ENCODE assay signal across 12 cellular contexts in genomic region chr16:11350531-11351335, GRCh38. TPM values are rescaled to one million over a fixed set of nuclear protein-coding genes. Genes with fewer than 3 reads are reported as not detected.
A peak's percentile ranks its signal among the peaks of the same experiment; 100 is the strongest.
DNase-seq lines count a peak whose midpoint lies in the region; ATAC-seq and TF ChIP-seq lines count a peak whose summit lies in the region.
"Had no signal": no experiment of that assay in that cellular context is flagged by ENCODE, and none has a peak within 500 bp of the region (broad histone marks: within the 10 kb centered on the region; RNA-seq: fewer than 3 reads in every experiment).

No MANE protein-coding gene starts in this region.

- peak overlapping the region; percentile 52 for H2BK120ac ChIP-seq in trophoblast cell (ENCODE audit: insufficient read depth, low read length, poor library complexity)

- peak overlapping the region; percentile 2 for H3K4me2 ChIP-seq in trophoblast cell (ENCODE audit: low read length)

- 40% methylated on average over 13 of the region's 13 CpGs for WGBS in esophagus muscularis mucosa
- no CpG with 5 or more reads among the region's 13 CpGs for WGBS in trophoblast cell (ENCODE audit: extremely low coverage, insufficient coverage, insufficient read length)

- H4K8ac ChIP-seq in trophoblast cell (ENCODE audit: low read depth, low read length), result peak overlapping the region; percentile 57

- H2BK5ac ChIP-seq in trophoblast cell (ENCODE audit: low read depth, low read length, poor library complexity), result peak overlapping the region; percentile 64

- H3K79me2 ChIP-seq in trophoblast cell (ENCODE audit: control insufficient read depth, insufficient read depth, low read length, poor library complexity), result peaks cover 4% of the 10 kb centered on the region

- H3K9me3 ChIP-seq in esophagus muscularis mucosa (no peaks in the 10 kb centered on the region), trophoblast cell (ENCODE audit: insufficient read depth, low read depth, low read length) (peaks cover 4% of the 10 kb centered on the region)

- no peak overlapping the region for H3K23ac ChIP-seq in trophoblast cell (ENCODE audit: low read length)

- peak; percentile 77 for DNase-seq in AG08395 (ENCODE audit: low spot score)
- DNase-seq in M059J (ENCODE audit: low read depth), result peak; percentile 74
- DNase-seq in esophagus muscularis mucosa (ENCODE audit: extremely low spot score), result no peak
- peak in 1 of 2 donors; percentile 55 for DNase-seq in trophoblast cell
- DNase-seq in NCI-H446 treated with DMSO at 0.1 percent for 48 hours (lab: John Stamatoyannopoulos, UW), result no peak
- DNase-seq in SIG-M5 (lab: John Stamatoyannopoulos, UW), result no peak
- DNase-seq: kidney glomerular epithelial cell, NCI-H774, SW 1271 had no signal

- intact Hi-C loops in esophagus muscularis mucosa (cut with DNase I), result no loop called here

- H2AK5ac ChIP-seq in trophoblast cell (ENCODE audit: low read length), result no peak overlapping the region

- H3K9ac ChIP-seq in trophoblast cell (ENCODE audit: low read length), result no peak overlapping the region

- H3K18ac ChIP-seq in trophoblast cell (ENCODE audit: low read length), result peak overlapping the region; percentile 60

- H3K4me3 ChIP-seq in esophagus muscularis mucosa (peak overlapping the region in 1 of 4 donors; percentile 14), trophoblast cell (ENCODE audit: low read depth, low read length) (no peak overlapping the region)

- H3K27me3 ChIP-seq in esophagus muscularis mucosa, result no peaks in the 10 kb centered on the region
- H3K27me3 ChIP-seq in trophoblast cell (ENCODE audit: insufficient read depth, low read length), result no peaks in the 10 kb centered on the region

- H3K27ac ChIP-seq in esophagus muscularis mucosa (replicated peaks in 1 of 4) (peak overlapping the region; percentile 40 to 63 (median 42)), trophoblast cell (ENCODE audit: low read depth, low read length) (peak overlapping the region; percentile 87)
- H3K27ac ChIP-seq: C4-2B had no signal

- no peak overlapping the region for H3K4ac ChIP-seq in trophoblast cell (ENCODE audit: low read depth, low read length)

- no peaks in the 10 kb centered on the region for H3K36me3 ChIP-seq in esophagus muscularis mucosa
- H3K36me3 ChIP-seq in trophoblast cell (ENCODE audit: control insufficient read depth in 1 of 2, insufficient read depth in 2 of 2, low read length in 2 of 2), result peaks cover 0 to 2% of the 10 kb centered on the region in 2 experiments

- ATAC-seq in GM18861 (IDR thresholded peaks at IDR 0.05; ENCODE audit: unreplicated experiment), result no peak
- ATAC-seq in HG02870 (IDR thresholded peaks at IDR 0.05; ENCODE audit: unreplicated experiment), result no peak

- no peak for TF ChIP-seq POLR2A in esophagus muscularis mucosa (IDR thresholded peaks at IDR 0.05; ENCODE audit: low read depth)

- H2AFZ ChIP-seq in trophoblast cell (ENCODE audit: insufficient read depth, low read length, poor library complexity), result no peak overlapping the region

- H3K79me1 ChIP-seq in trophoblast cell (ENCODE audit: low read length), result peaks cover 21% of the 10 kb centered on the region

- H4K12ac ChIP-seq in trophoblast cell (ENCODE audit: low read depth, low read length), result no peak overlapping the region

- peak overlapping the region; percentile 53 for H4K91ac ChIP-seq in trophoblast cell (ENCODE audit: low read depth, low read length)

- H3K14ac ChIP-seq in trophoblast cell (ENCODE audit: low read length), result no peak overlapping the region

- H3K4me1 ChIP-seq in esophagus muscularis mucosa (peaks cover 10 to 40% (median 33%) of the 10 kb centered on the region in 4 donors), trophoblast cell (ENCODE audit: control insufficient read depth in 1 of 2, insufficient read depth in 2 of 2, low read length in 2 of 2) (peaks cover 17 to 27% of the 10 kb centered on the region in 2 experiments)

- no peak for TF ChIP-seq EP300 in esophagus muscularis mucosa (IDR thresholded peaks at IDR 0.05)

- TF ChIP-seq CTCF in esophagus muscularis mucosa (IDR thresholded peaks at IDR 0.05), result no peak

- peak overlapping the region; percentile 63 for H2BK12ac ChIP-seq in trophoblast cell (ENCODE audit: low read length)

RNA-seq across cellular contexts. Expression of gene RMI2, which starts 5.5 kb away (rescaled TPM):
- 42.6 and 46.9 TPM in 2 replicates for total RNA-seq in M059J (2014; rRNA removed; shearing (Covaris generic))
- total RNA-seq in esophagus muscularis mucosa, result 1 to 10 TPM in 1 of 4 donors, under 1 TPM in 2, not detected in 1; 0.29 to 1.7 (median 0.33) TPM
- polyA plus RNA-seq in trophoblast cell (2013), result 22.5 and 22.8 TPM in 2 replicates

Comparison
In these comparisons a context has a peak if more than half of its experiments do, and no peak if none do; other contexts are left out.
1. DNase-seq: peak in AG08395 (single experiment) and M059J (single experiment); none in esophagus muscularis mucosa (single experiment), NCI-H446 treated with DMSO at 0.1 percent for 48 hours (single experiment) and SIG-M5 (single experiment).
2. RNA of gene RMI2, which starts 5.5 kb away (total RNA-seq): 42.6 to 46.9 TPM in M059J; 0.29 to 1.7 TPM in esophagus muscularis mucosa; every median in the first group is over 10 times any median in the second.